In genomic region chr1:26799479-26800133, GRCh38 we compare ENCODE assay signal across 8 cellular contexts. TPM values are rescaled to one million over a fixed set of nuclear protein-coding genes. Genes with fewer than 3 reads are reported as not detected.
DNase-seq lines count a peak whose midpoint lies in the region; ATAC-seq, FAIRE-seq and TF ChIP-seq lines count a peak whose summit lies in the region.

No MANE protein-coding gene starts in this region.

- CTCF ChIA-PET in CD8-positive, alpha-beta T cell (lab: Charles Lee), result interaction anchor here (0.6 to 5.2 kb wide), 17 partner anchors 10 to 214 kb away, joined by 3 to 65 read pairs (median 4); partner anchors contain the start of gene PIGV

- no peaks in the 10 kb centered on the region for H3K9me3 ChIP-seq in CD8-positive, alpha-beta T cell (ENCODE audit: low read length)

- peaks cover 36% of the 10 kb centered on the region for H3K4me1 Mint-ChIP-seq in CD8-positive, alpha-beta T cell (ENCODE audit: low read depth)
- peaks cover 14% of the 10 kb centered on the region for H3K4me1 Mint-ChIP-seq in stimulated activated memory B cell treated with anti-CD40 and anti-IgM and Interleukin-4, amounts not matched to agents 10 μg/mL and 1 μg/mL and 100 μg/mL, for 72 hours

- intact Hi-C loops in CD8-positive, alpha-beta T cell (cut with DNase I, micrococcal nuclease), result no loop called here
- intact Hi-C loops in lower leg skin (cut with DNase I; ENCODE audit: low total_unique reads), result loop anchor here (5.0 kb wide), 1 partner anchor 88 kb away; no protein-coding TSS in a partner anchor

- peak in 3 of 7 experiments; percentile 20 to 39 (median 26) for DNase-seq in CD8-positive, alpha-beta T cell
- DNase-seq in NCI-H2196 (lab: John Stamatoyannopoulos, UW; ENCODE audit: unreplicated experiment) (peak; percentile 86), astrocyte of the cerebellum (ENCODE audit: low read depth) (peak; percentile 76), hypothalamus (lab: John Stamatoyannopoulos, UW) (peak in 38 of 51 donors; percentile 13 to 86 (median 60)), GM19239 (ENCODE audit: insufficient read length, low spot score) (no peak), lower leg skin (ENCODE audit: low spot score in 2 of 2) (no peak)

- WGBS in lower leg skin, 2 donors, result 22 to 46% methylated on average over 5 of the region's 5 CpGs

- peak overlapping the region; percentile 97 for H3K27ac Mint-ChIP-seq in CD8-positive, alpha-beta T cell
- peak overlapping the region; percentile 53 for H3K27ac Mint-ChIP-seq in stimulated activated memory B cell treated with anti-CD40 and anti-IgM and Interleukin-4, amounts not matched to agents 10 μg/mL and 1 μg/mL and 100 μg/mL, for 72 hours

- H3K4me1 ChIP-seq in CD8-positive, alpha-beta T cell (ENCODE audit: insufficient read depth, low read length), result peaks cover 39% of the 10 kb centered on the region

- peaks cover 25% of the 10 kb centered on the region for H3K36me3 Mint-ChIP-seq in CD8-positive, alpha-beta T cell
- peaks cover 13% of the 10 kb centered on the region for H3K36me3 Mint-ChIP-seq in stimulated activated memory B cell treated with anti-CD40 and anti-IgM and Interleukin-4, amounts not matched to agents 10 μg/mL and 1 μg/mL and 100 μg/mL, for 72 hours

- FAIRE-seq in GM19239 (lab: Jason Lieb, UNC), result no peak

- H3K9me3 Mint-ChIP-seq in CD8-positive, alpha-beta T cell, result no peaks in the 10 kb centered on the region
- no peaks in the 10 kb centered on the region for H3K9me3 Mint-ChIP-seq in stimulated activated memory B cell treated with anti-CD40 and anti-IgM and Interleukin-4, amounts not matched to agents 10 μg/mL and 1 μg/mL and 100 μg/mL, for 72 hours

- H3K4me3 ChIP-seq in CD8-positive, alpha-beta T cell (ENCODE audit: low read depth, low read length), result no peak overlapping the region
- H3K4me3 ChIP-seq in astrocyte of the cerebellum (ENCODE audit: low read depth, low read length) (peak overlapping the region; percentile 5), lower leg skin (ENCODE audit: low read depth, poor library complexity, severe bottlenecking) (no peak overlapping the region)

- H3K36me3 ChIP-seq in CD8-positive, alpha-beta T cell (ENCODE audit: insufficient read depth, low read length), result no peaks in the 10 kb centered on the region

- H3K4me3 Mint-ChIP-seq in CD8-positive, alpha-beta T cell, result peak overlapping the region; percentile 73
- no peak overlapping the region for H3K4me3 Mint-ChIP-seq in stimulated activated memory B cell treated with anti-CD40 and anti-IgM and Interleukin-4, amounts not matched to agents 10 μg/mL and 1 μg/mL and 100 μg/mL, for 72 hours

- peak overlapping the region; percentile 26 for H3K27ac ChIP-seq in CD8-positive, alpha-beta T cell (ENCODE audit: low read depth, low read length)

- TF ChIP-seq CTCF in CD8-positive, alpha-beta T cell (IDR thresholded peaks at IDR 0.05), result no peak
- TF ChIP-seq CTCF in astrocyte of the cerebellum (IDR thresholded peaks at IDR 0.05; ENCODE audit: low read depth, low read length, missing control alignments) (no peak), lower leg skin (IDR thresholded peaks at IDR 0.05) (no peak)

- no peaks in the 10 kb centered on the region for H3K27me3 ChIP-seq in CD8-positive, alpha-beta T cell (ENCODE audit: insufficient read depth, low read length)

- in situ Hi-C loops in astrocyte of the cerebellum (cut with HindIII; ENCODE audit: low sequenced_read_pairs), result no loop called here

- peak; percentile 69 for ATAC-seq in CD8-positive, alpha-beta T cell
- no peak for ATAC-seq in stimulated activated memory B cell treated with anti-CD40 and anti-IgM and Interleukin-4, amounts not matched to agents 10 μg/mL and 1 μg/mL and 100 μg/mL, for 72 hours
- no peak for ATAC-seq in GM18867 (IDR thresholded peaks at IDR 0.05; ENCODE audit: unreplicated experiment)

- H3K27me3 Mint-ChIP-seq in CD8-positive, alpha-beta T cell (ENCODE audit: low read depth), result no peaks in the 10 kb centered on the region
- no peaks in the 10 kb centered on the region for H3K27me3 Mint-ChIP-seq in stimulated activated memory B cell treated with anti-CD40 and anti-IgM and Interleukin-4, amounts not matched to agents 10 μg/mL and 1 μg/mL and 100 μg/mL, for 72 hours

- no peak for TF ChIP-seq POLR2A in lower leg skin (IDR thresholded peaks at IDR 0.05)

- POLR2A ChIA-PET in CD8-positive, alpha-beta T cell (lab: Charles Lee), result interaction anchor here (0.6 to 5.9 kb wide), 6 partner anchors 11 to 1570 kb away, joined by 3 to 45 read pairs (median 4); partner anchors contain the start of gene PIGV

RNA-seq across cellular contexts. Expression of gene PIGV, which starts 11.9 kb away (rescaled TPM):
- 10 to 100 TPM in 1 of 2 experiments, 1 to 10 TPM in 1; 9.5 to 12.7 TPM for total RNA-seq in CD8-positive, alpha-beta T cell
- 10 to 100 TPM; 18.2 to 39.3 (median 27.1) TPM for total RNA-seq in lower leg skin

RNA-seq across cellular contexts. Expression of gene ZDHHC18, which starts 26.9 kb away (rescaled TPM):
- 10 to 100 TPM; 55.2 to 55.4 TPM for total RNA-seq in CD8-positive, alpha-beta T cell
- 10 to 100 TPM; 14.1 to 28.4 (median 18.8) TPM for total RNA-seq in lower leg skin

Comparison
In these comparisons a context has a peak if more than half of its experiments do, and no peak if none do; other contexts are left out.
1. DNase-seq: peak in NCI-H2196 (single experiment), astrocyte of the cerebellum (single experiment) and hypothalamus (38 of 51); none in GM19239 (single experiment) and lower leg skin (0 of 2).